Comparison of ENCODE assay signal across 16 cellular contexts in genomic region chr12:100955139-100955538, GRCh38.
DNase-seq lines count a peak whose midpoint lies in the region; ATAC-seq and TF ChIP-seq lines count a peak whose summit lies in the region.
"Had no signal": no experiment of that assay in that cellular context is flagged by ENCODE, and none has a peak within 500 bp of the region (broad histone marks: within the 10 kb centered on the region; RNA-seq: fewer than 3 reads in every experiment).

No MANE protein-coding gene starts in this region.

- POLR2A ChIA-PET in Caco-2 (lab: Charles Lee), result no interaction called here

- no peak overlapping the region for H3K27ac ChIP-seq in mesendoderm (ENCODE audit: low read depth, low read length)
- H3K27ac ChIP-seq: BLaER1, heart left ventricle, prostate gland had no signal

- H3K4me1 ChIP-seq in NT2/D1 (ENCODE audit: insufficient read depth, insufficient read length) (peaks cover 7% of the 10 kb centered on the region), mesendoderm (ENCODE audit: control insufficient read depth, low read depth, low read length) (peaks cover 8% of the 10 kb centered on the region), Caco-2 (no peaks in the 10 kb centered on the region)
- H3K4me1 ChIP-seq: heart left ventricle, prostate gland had no signal

- peak overlapping the region; percentile 8 for H2BK15ac ChIP-seq in mesendoderm (replicated peaks; ENCODE audit: low read depth)

- H3K4me2 ChIP-seq in mesendoderm (ENCODE audit: low read length), result no peak overlapping the region
- H3K4me2 ChIP-seq: BLaER1 had no signal

- no peak overlapping the region for H3K4ac ChIP-seq in mesendoderm (ENCODE audit: low read depth, low read length)

- no peak overlapping the region for H2BK120ac ChIP-seq in mesendoderm (ENCODE audit: low read depth, low read length)

- ATAC-seq in GM21423 (IDR thresholded peaks at IDR 0.05; ENCODE audit: unreplicated experiment) (no peak), HG03457 (IDR thresholded peaks at IDR 0.05; ENCODE audit: unreplicated experiment) (no peak)
- ATAC-seq: heart left ventricle had no signal

- no peak overlapping the region for H3K56ac ChIP-seq in mesendoderm (ENCODE audit: low read length)

- H3K27me3 Mint-ChIP-seq in Caco-2 (ENCODE audit: insufficient read depth, unreplicated experiment), result peaks cover 12% of the 10 kb centered on the region
- H3K27me3 Mint-ChIP-seq: activated naive CD4-positive, alpha-beta T cell treated with anti-CD3 and anti-CD28 coated beads, Interleukin-2, amount 50 U/mL, for 24 hours had no signal

- DNase-seq in EH (ENCODE audit: low read depth) (peak; percentile 85), NT2/D1 (ENCODE audit: low read depth, low spot score) (peak; percentile 70), dermis microvascular lymphatic vessel endothelial cell (ENCODE audit: low read depth in 2 of 2) (peak; percentile 14 to 72), mesendoderm (peak; percentile 92), Caco-2 (no peak), NCI-H1930 (lab: John Stamatoyannopoulos, UW) (no peak)
- DNase-seq: heart left ventricle; NCI-H2081 treated with DMSO at 0.1 percent for 48 hours; stimulated activated CD4-positive, alpha-beta T cell treated with anti-CD3 and anti-CD28 coated beads, Interleukin-4, amount 100 ng/mL, for 24 hours had no signal

- H2BK5ac ChIP-seq in mesendoderm (ENCODE audit: low read length), result no peak overlapping the region

- no peak overlapping the region for H4K5ac ChIP-seq in mesendoderm (ENCODE audit: low read length)

- H3K9me3 ChIP-seq in NT2/D1 (ENCODE audit: insufficient read depth, low read length), result no peaks in the 10 kb centered on the region
- no peaks in the 10 kb centered on the region for H3K9me3 ChIP-seq in Caco-2
- H3K9me3 ChIP-seq: BLaER1, heart left ventricle, prostate gland had no signal

- H3K79me1 ChIP-seq in mesendoderm (ENCODE audit: low read length), result no peaks in the 10 kb centered on the region

- H3K36me3 Mint-ChIP-seq in Caco-2 (ENCODE audit: insufficient read depth, unreplicated experiment), result no peaks in the 10 kb centered on the region
- H3K36me3 Mint-ChIP-seq: activated naive CD4-positive, alpha-beta T cell treated with anti-CD3 and anti-CD28 coated beads, Interleukin-2, amount 50 U/mL, for 24 hours; IgD-negative memory B cell had no signal

- H3K36me3 ChIP-seq in NT2/D1 (ENCODE audit: insufficient read depth, insufficient read length, low read length) (peaks cover 3% of the 10 kb centered on the region), mesendoderm (ENCODE audit: control insufficient read depth, insufficient read depth, low read length) (no peaks in the 10 kb centered on the region), Caco-2 (ENCODE audit: control insufficient read depth, insufficient read depth, low read length) (no peaks in the 10 kb centered on the region)
- H3K36me3 ChIP-seq: BLaER1, heart left ventricle, prostate gland had no signal

- H3K9me3 Mint-ChIP-seq in Caco-2 (ENCODE audit: unreplicated experiment), result no peaks in the 10 kb centered on the region
- H3K9me3 Mint-ChIP-seq: activated naive CD4-positive, alpha-beta T cell treated with anti-CD3 and anti-CD28 coated beads, Interleukin-2, amount 50 U/mL, for 24 hours; stimulated activated naive CD8-positive, alpha-beta T cell treated with anti-CD3 and anti-CD28 coated beads, Interleukin-15, Interleukin-2, amounts not matched to agents 100 ng/mL and 50 ng/mL, for 24 hours had no signal

- intact Hi-C loops in Caco-2 (cut with micrococcal nuclease; ENCODE audit: unreplicated experiment), result no loop called here

- H3K27me3 ChIP-seq in NT2/D1 (ENCODE audit: insufficient read depth, insufficient read length) (no peaks in the 10 kb centered on the region), mesendoderm (ENCODE audit: insufficient read depth, low read length, poor library complexity) (no peaks in the 10 kb centered on the region), Caco-2 (replicated peaks; ENCODE audit: control insufficient read depth, insufficient read depth, low read length) (no peaks in the 10 kb centered on the region)
- H3K27me3 ChIP-seq: BLaER1, heart left ventricle had no signal

- no peaks in the 10 kb centered on the region for H3K79me2 ChIP-seq in mesendoderm (ENCODE audit: control insufficient read depth, insufficient read depth, low read length)

- no CpG with 5 or more reads among the region's 4 CpGs for WGBS in mesendoderm (ENCODE audit: extremely low coverage, insufficient coverage, low lambda C conversion rate)

- no peak overlapping the region for H3K18ac ChIP-seq in mesendoderm (ENCODE audit: low read length)

- no peak for TF ChIP-seq CTCF in Caco-2 (IDR thresholded peaks at IDR 0.05; ENCODE audit: insufficient read depth in 1 of 2, low read depth in 1 of 2, low read length in 1 of 2, severe bottlenecking in 1 of 2, unreplicated experiment in 1 of 2)

- no peaks in the 10 kb centered on the region for H3K4me1 Mint-ChIP-seq in Caco-2 (ENCODE audit: low read depth, unreplicated experiment)
- H3K4me1 Mint-ChIP-seq: activated naive CD4-positive, alpha-beta T cell treated with anti-CD3 and anti-CD28 coated beads, Interleukin-2, amount 50 U/mL, for 24 hours had no signal

- no peak overlapping the region for H3K27ac Mint-ChIP-seq in Caco-2 (ENCODE audit: unreplicated experiment)
- H3K27ac Mint-ChIP-seq: activated naive CD4-positive, alpha-beta T cell treated with anti-CD3 and anti-CD28 coated beads, Interleukin-2, amount 50 U/mL, for 24 hours; IgD-negative memory B cell; stimulated activated naive CD8-positive, alpha-beta T cell treated with anti-CD3 and anti-CD28 coated beads, Interleukin-15, Interleukin-2, amounts not matched to agents 100 ng/mL and 50 ng/mL, for 24 hours had no signal

- CTCF ChIA-PET in Caco-2 (lab: Charles Lee), result no interaction called here

- H3K9ac ChIP-seq in NT2/D1 (ENCODE audit: insufficient read length, low read depth) (no peak overlapping the region), mesendoderm (ENCODE audit: low read length) (no peak overlapping the region)
- H3K9ac ChIP-seq: BLaER1 had no signal

- no peak overlapping the region for H2AK5ac ChIP-seq in mesendoderm (ENCODE audit: low read length)

- H3K4me3 Mint-ChIP-seq in Caco-2 (ENCODE audit: unreplicated experiment), result no peak overlapping the region
- H3K4me3 Mint-ChIP-seq: activated naive CD4-positive, alpha-beta T cell treated with anti-CD3 and anti-CD28 coated beads, Interleukin-2, amount 50 U/mL, for 24 hours; IgD-negative memory B cell; stimulated activated naive CD8-positive, alpha-beta T cell treated with anti-CD3 and anti-CD28 coated beads, Interleukin-15, Interleukin-2, amounts not matched to agents 100 ng/mL and 50 ng/mL, for 24 hours had no signal

- H3K4me3 ChIP-seq in NT2/D1 (ENCODE audit: insufficient read length, low read depth) (no peak overlapping the region), mesendoderm (ENCODE audit: low read length) (no peak overlapping the region), Caco-2 (ENCODE audit: low read depth, low read length) (no peak overlapping the region)
- H3K4me3 ChIP-seq: BLaER1, heart left ventricle, prostate gland had no signal

- BruUV-seq in Caco-2 (replicated peaks; lab: Mats Ljungman, UMichigan), result no TSS peak

- H4K8ac ChIP-seq in mesendoderm (ENCODE audit: low read depth, low read length), result no peak overlapping the region

- no peak overlapping the region for H3K23ac ChIP-seq in mesendoderm (ENCODE audit: low read length)

Comparison
In these comparisons a context has a peak if more than half of its experiments do, and no peak if none do; other contexts are left out.
1. DNase-seq: peak in EH (single experiment), NT2/D1 (single experiment), dermis microvascular lymphatic vessel endothelial cell (2 of 2) and mesendoderm (single experiment); none in Caco-2 (0 of 2) and NCI-H1930 (0 of 2).